Comparison of ENCODE assay signal across 19 cellular contexts in genomic region chr3:197085137-197085536, GRCh38. TPM values are rescaled to one million over a fixed set of nuclear protein-coding genes. Genes with fewer than 3 reads are reported as not detected.
DNase-seq lines count a peak whose midpoint lies in the region; ATAC-seq, FAIRE-seq and TF ChIP-seq lines count a peak whose summit lies in the region.
"Had no signal": no experiment of that assay in that cellular context is flagged by ENCODE, and none has a peak within 500 bp of the region (broad histone marks: within the 10 kb centered on the region; RNA-seq: fewer than 3 reads in every experiment).

No MANE protein-coding gene starts in this region.

- TF ChIP-seq POLR2A in GM12891 (IDR thresholded peaks at IDR 0.05; ENCODE audit: low read depth, low read length) (no peak), H54 (IDR thresholded peaks at IDR 0.05; ENCODE audit: low read depth, low read length) (no peak)

- no peaks in the 10 kb centered on the region for H4K20me1 ChIP-seq in neural progenitor cell (ENCODE audit: low read depth)

- H2AFZ ChIP-seq in neural progenitor cell (replicated peaks) = no peak overlapping the region

- FAIRE-seq in GM12891 (lab: Jason Lieb, UNC) (no peak), H54 (lab: Jason Lieb, UNC) (peak; percentile 68)
- FAIRE-seq: A204.1, GM18507, H1, HepG2, HTR-8/SVneo had no signal

- H3K27me3 Mint-ChIP-seq in activated T-cell treated with anti-CD3 and anti-CD28 coated beads, Interleukin-2, amount 50 U/mL, for 24 hours = no peaks in the 10 kb centered on the region
- no peaks in the 10 kb centered on the region for H3K27me3 Mint-ChIP-seq in neural progenitor cell (ENCODE audit: insufficient read depth, low read depth)
- H3K27me3 Mint-ChIP-seq: B cell; CD4-positive, alpha-beta T cell had no signal

- H3K27me3 ChIP-seq in neural progenitor cell = no peaks in the 10 kb centered on the region

- H3K9me3 ChIP-seq in neural progenitor cell (ENCODE audit: low read depth) = no peaks in the 10 kb centered on the region

- H3K4me1 ChIP-seq in neural progenitor cell = no peaks in the 10 kb centered on the region

- no peak overlapping the region for H3K9ac ChIP-seq in neural progenitor cell

- no peak overlapping the region for H3K4me3 ChIP-seq in neural progenitor cell

- H3K36me3 ChIP-seq in neural progenitor cell = no peaks in the 10 kb centered on the region

- H3K79me2 ChIP-seq in neural progenitor cell (ENCODE audit: low read depth) = no peaks in the 10 kb centered on the region

- H3K9me3 Mint-ChIP-seq in activated T-cell treated with anti-CD3 and anti-CD28 coated beads, Interleukin-2, amount 50 U/mL, for 24 hours = no peaks in the 10 kb centered on the region
- H3K9me3 Mint-ChIP-seq in neural progenitor cell = no peaks in the 10 kb centered on the region
- H3K9me3 Mint-ChIP-seq: CD4-positive, alpha-beta T cell; HFFc6 had no signal

- no peak for DNase-seq in activated T-cell treated with anti-CD3 and anti-CD28 coated beads, Interleukin-2, amount 50 U/mL, for 24 hours
- DNase-seq in activated T-cell treated with anti-CD3 and anti-CD28 coated beads for 4 hours = no peak
- no peak for DNase-seq in GM12891 (ENCODE audit: insufficient read length, low spot score)
- DNase-seq in H54 (ENCODE audit: insufficient read length, low spot score) = no peak
- no peak for DNase-seq in neural progenitor cell (ENCODE audit: low spot score)
- DNase-seq in NK-92 (lab: John Stamatoyannopoulos, UW; ENCODE audit: unreplicated experiment) = no peak
- DNase-seq: C1 segment of cervical spinal cord; Calu3; CD4-positive, alpha-beta T cell; DMS 273 treated with DMSO at 0.1 percent for 48 hours; HCEC 1CT; HFFc6 had no signal

- ATAC-seq in GM18873 (IDR thresholded peaks at IDR 0.05; ENCODE audit: low FRiP score, unreplicated experiment) = no peak
- ATAC-seq: HepG2 had no signal

- peaks cover 28% of the 10 kb centered on the region for H3K4me1 Mint-ChIP-seq in activated T-cell treated with anti-CD3 and anti-CD28 coated beads, Interleukin-2, amount 50 U/mL, for 24 hours (ENCODE audit: low read depth)
- H3K4me1 Mint-ChIP-seq in neural progenitor cell = no peaks in the 10 kb centered on the region

- no peak overlapping the region for H3K4me3 Mint-ChIP-seq in activated T-cell treated with anti-CD3 and anti-CD28 coated beads, Interleukin-2, amount 50 U/mL, for 24 hours
- H3K4me3 Mint-ChIP-seq in neural progenitor cell = no peak overlapping the region
- H3K4me3 Mint-ChIP-seq: B cell; CD4-positive, alpha-beta T cell; HFFc6 had no signal

- no peak overlapping the region for H3K27ac ChIP-seq in neural progenitor cell

- H3F3A ChIP-seq in neural progenitor cell (ENCODE audit: low read depth) = no peaks in the 10 kb centered on the region

- H3K27ac Mint-ChIP-seq in activated T-cell treated with anti-CD3 and anti-CD28 coated beads, Interleukin-2, amount 50 U/mL, for 24 hours = peak overlapping the region; percentile 74
- H3K27ac Mint-ChIP-seq in neural progenitor cell = peak overlapping the region; percentile 35
- H3K27ac Mint-ChIP-seq: B cell; CD4-positive, alpha-beta T cell; HFFc6 had no signal

- H3K4me2 ChIP-seq in neural progenitor cell = no peak overlapping the region

- peaks cover 39% of the 10 kb centered on the region for H3K36me3 Mint-ChIP-seq in activated T-cell treated with anti-CD3 and anti-CD28 coated beads, Interleukin-2, amount 50 U/mL, for 24 hours (ENCODE audit: low read depth)
- peaks cover 14% of the 10 kb centered on the region for H3K36me3 Mint-ChIP-seq in neural progenitor cell

- TF ChIP-seq CTCF in neural progenitor cell (IDR thresholded peaks at IDR 0.05) = no peak

TF ChIP-seq in GM12891, 5 proteins besides CTCF, POLR2A, EP300 and RAD21:
- no peak for TF ChIP-seq POLR2AphosphoS5 (IDR thresholded peaks at IDR 0.05; ENCODE audit: low read depth, low read length)
- 0 out of 2 replicates have a peak, but pooled peaks have one; percentile 12 for TF ChIP-seq SPI1 (IDR thresholded peaks at IDR 0.05; ENCODE audit: low read depth, low read length)
- TF ChIP-seq PAX5 (IDR thresholded peaks at IDR 0.05; ENCODE audit: insufficient read depth, low read length, severe bottlenecking) = no peak
- TF ChIP-seq TAF1 (IDR thresholded peaks at IDR 0.05; ENCODE audit: low read depth, low read length) = no peak
- TF ChIP-seq POU2F2 (IDR thresholded peaks at IDR 0.05; ENCODE audit: low read depth, low read length) = no peak
TF ChIP-seq in GM12891: peak in this region for 1.

RNA-seq across cellular contexts. Expression of gene MELTF, which starts 55.5 kb away (rescaled TPM):
- polyA plus RNA-seq in GM12891 (2012; ENCODE audit: low read depth, missing spikeins) = 17.5 TPM
- total RNA-seq in neural progenitor cell (ENCODE audit: low replicate concordance) = 0.28 and 4.2 TPM in 2 replicates
